15 cellular contexts compared by ENCODE assay signal in genomic region chr5:136769093-136769492, GRCh38.
DNase-seq lines count a peak whose midpoint lies in the region; ATAC-seq and TF ChIP-seq lines count a peak whose summit lies in the region.
"Had no signal": no experiment of that assay in that cellular context is flagged by ENCODE, and none has a peak within 500 bp of the region (broad histone marks: within the 10 kb centered on the region; RNA-seq: fewer than 3 reads in every experiment).

No MANE protein-coding gene starts in this region.

- H4K8ac ChIP-seq in mesenchymal stem cell (ENCODE audit: low read length) = no peak overlapping the region

- H3K14ac ChIP-seq in mesenchymal stem cell (ENCODE audit: low read length in 2 of 2) = peak overlapping the region in 1 of 2 experiments; percentile 22

- no peaks in the 10 kb centered on the region for H3K9me3 Mint-ChIP-seq in activated CD4-positive, alpha-beta T cell treated with anti-CD3 and anti-CD28 coated beads, Interleukin-2, amount 10 ng/mL, durations not matched to agents 24 days and 14 days
- H3K9me3 Mint-ChIP-seq in activated CD4-positive, alpha-beta T cell treated with anti-CD3 and anti-CD28 coated beads, Interleukin-2, amount 10 ng/mL, durations not matched to agents 7 days and 5 days = no peaks in the 10 kb centered on the region
- peaks cover 0 to 4% (median 0%) of the 10 kb centered on the region in 3 donors for H3K9me3 Mint-ChIP-seq in T-cell
- H3K9me3 Mint-ChIP-seq: CD8-positive, alpha-beta T cell had no signal

- no TSS peak for BruUV-seq in PC-9 (replicated peaks; lab: Mats Ljungman, UMichigan)

- H2BK15ac ChIP-seq in mesenchymal stem cell (ENCODE audit: low read depth, poor library complexity, severe bottlenecking) = peak overlapping the region; percentile 9

- H3K4me1 ChIP-seq in mesenchymal stem cell (ENCODE audit: control insufficient read depth, insufficient read depth, low read depth, low read length) (peaks cover 11% of the 10 kb centered on the region), PC-9 (replicated peaks; ENCODE audit: insufficient read depth) (peaks cover 12% of the 10 kb centered on the region), psoas muscle (no peaks in the 10 kb centered on the region)

- peaks cover 0 to 21% of the 10 kb centered on the region in 2 experiments for H3K27me3 ChIP-seq in mesenchymal stem cell (ENCODE audit: control insufficient read depth in 1 of 2, insufficient read depth in 1 of 2, low read length in 2 of 2)
- no peaks in the 10 kb centered on the region for H3K27me3 ChIP-seq in PC-9 (ENCODE audit: insufficient read depth, low read depth)
- no peaks in the 10 kb centered on the region for H3K27me3 ChIP-seq in psoas muscle (ENCODE audit: insufficient read depth in 3 of 3, low read length in 2 of 3)

- H3K9me3 ChIP-seq in mesenchymal stem cell (ENCODE audit: control insufficient read depth, low read length) (no peaks in the 10 kb centered on the region), PC-9 (ENCODE audit: insufficient read depth, low read depth) (no peaks in the 10 kb centered on the region), psoas muscle (no peaks in the 10 kb centered on the region)

- H3K79me2 ChIP-seq in PC-9 (ENCODE audit: low read depth) = no peaks in the 10 kb centered on the region

- H3K4me1 Mint-ChIP-seq in activated CD4-positive, alpha-beta T cell treated with anti-CD3 and anti-CD28 coated beads, Interleukin-2, amount 10 ng/mL, durations not matched to agents 24 days and 14 days = no peaks in the 10 kb centered on the region
- no peaks in the 10 kb centered on the region for H3K4me1 Mint-ChIP-seq in activated CD4-positive, alpha-beta T cell treated with anti-CD3 and anti-CD28 coated beads, Interleukin-2, amount 10 ng/mL, durations not matched to agents 7 days and 5 days
- H3K4me1 Mint-ChIP-seq in T-cell = no peaks in the 10 kb centered on the region

- H4K20me1 ChIP-seq in PC-9 (ENCODE audit: insufficient read depth) = no peaks in the 10 kb centered on the region

- CTCF ChIA-PET in activated CD4-positive, alpha-beta T cell treated with anti-CD3 and anti-CD28 coated beads, Interleukin-2, amount 10 ng/mL, durations not matched to agents 7 days and 5 days (lab: Charles Lee) = no interaction called here
- CTCF ChIA-PET in T-cell (lab: Charles Lee) = interaction anchor here in 1 of 2 donors (0.8 kb wide), 1 partner anchor 19 kb away, joined by 3 read pairs; no protein-coding TSS in a partner anchor
- CTCF ChIA-PET in PC-9 (lab: Charles Lee) = no interaction called here

- H3K18ac ChIP-seq in mesenchymal stem cell (ENCODE audit: low read depth in 1 of 2, low read length in 2 of 2) = peak overlapping the region in 1 of 2 experiments; percentile 16

- no peak overlapping the region for H3K27ac ChIP-seq in mesenchymal stem cell (ENCODE audit: low read length, poor library complexity, severe bottlenecking)
- no peak overlapping the region for H3K27ac ChIP-seq in PC-9
- H3K27ac ChIP-seq in psoas muscle = no peak overlapping the region
- H3K27ac ChIP-seq: KMS-11 had no signal

- H3F3A ChIP-seq in PC-9 (ENCODE audit: insufficient read depth, low read depth) = no peaks in the 10 kb centered on the region; the same call in 1 of the 2 replicates

- intact Hi-C loops in activated CD4-positive, alpha-beta T cell treated with anti-CD3 and anti-CD28 coated beads, Interleukin-2, amount 10 ng/mL, durations not matched to agents 24 days and 14 days (cut with micrococcal nuclease) = no loop called here
- intact Hi-C loops in PC-9 (cut with micrococcal nuclease; ENCODE audit: unreplicated experiment) (no loop called here), psoas muscle (cut with DNase I) (no loop called here)

- H3K36me3 ChIP-seq in mesenchymal stem cell (ENCODE audit: control insufficient read depth in 1 of 2, insufficient read depth in 2 of 2, low read depth in 1 of 2, low read length in 2 of 2) (no peaks in the 10 kb centered on the region), PC-9 (ENCODE audit: low read depth) (no peaks in the 10 kb centered on the region), psoas muscle (ENCODE audit: insufficient read depth in 1 of 2, low read depth in 1 of 2) (no peaks in the 10 kb centered on the region)

- no peaks in the 10 kb centered on the region for H3K27me3 Mint-ChIP-seq in activated CD4-positive, alpha-beta T cell treated with anti-CD3 and anti-CD28 coated beads, Interleukin-2, amount 10 ng/mL, durations not matched to agents 24 days and 14 days
- H3K27me3 Mint-ChIP-seq in activated CD4-positive, alpha-beta T cell treated with anti-CD3 and anti-CD28 coated beads, Interleukin-2, amount 10 ng/mL, durations not matched to agents 7 days and 5 days = no peaks in the 10 kb centered on the region
- H3K27me3 Mint-ChIP-seq in T-cell = peaks cover 0 to 5% of the 10 kb centered on the region in 2 donors

- H3K9me2 ChIP-seq in PC-9 (ENCODE audit: insufficient read depth) = no peaks in the 10 kb centered on the region

- POLR2A ChIA-PET in activated CD4-positive, alpha-beta T cell treated with anti-CD3 and anti-CD28 coated beads, Interleukin-2, amount 10 ng/mL, durations not matched to agents 7 days and 5 days (lab: Charles Lee) = no interaction called here
- POLR2A ChIA-PET in T-cell (lab: Charles Lee) = no interaction called here
- POLR2A ChIA-PET in PC-9 (lab: Charles Lee; ENCODE audit: unreplicated experiment) = no interaction called here

- H3K4ac ChIP-seq in mesenchymal stem cell (ENCODE audit: low read depth in 1 of 2, low read length in 2 of 2) = no peak overlapping the region

- H2AFZ ChIP-seq in mesenchymal stem cell (ENCODE audit: low read depth, low read length) (no peak overlapping the region), PC-9 (no peak overlapping the region)

- H3K23ac ChIP-seq in mesenchymal stem cell (ENCODE audit: low read length in 2 of 2) = peak overlapping the region in 1 of 2 experiments; percentile 3

- 75% methylated on average over 4 of the region's 4 CpGs for WGBS in mesenchymal stem cell
- WGBS in psoas muscle, 3 donors = 48 to 53% (median 51%) methylated on average over 4 of the region's 4 CpGs

- TF ChIP-seq CTCF in PC-9 (conservative IDR thresholded peaks at IDR 0.05) (no peak), psoas muscle (IDR thresholded peaks at IDR 0.05) (no peak)

- no peak overlapping the region for H3K4me2 ChIP-seq in mesenchymal stem cell (ENCODE audit: low read length, poor library complexity, severe bottlenecking)
- no peak overlapping the region for H3K4me2 ChIP-seq in PC-9
- H3K4me2 ChIP-seq: GM23338, KMS-11 had no signal

- ATAC-seq in T-cell (replicated peaks in 1 of 4) = no peak
- ATAC-seq in psoas muscle = no peak
- ATAC-seq: CD8-positive, alpha-beta T cell had no signal

- no peak overlapping the region for H2BK5ac ChIP-seq in mesenchymal stem cell (ENCODE audit: low read depth, low read length, poor library complexity, severe bottlenecking)

- peak overlapping the region; percentile 17 for H2AK5ac ChIP-seq in mesenchymal stem cell (ENCODE audit: low read length, severe bottlenecking)

- H3K9ac ChIP-seq in mesenchymal stem cell (ENCODE audit: low read length) = no peak overlapping the region
- H3K9ac ChIP-seq: KMS-11 had no signal

- H3K4me3 ChIP-seq in mesenchymal stem cell (ENCODE audit: insufficient read depth in 1 of 2, low read depth in 1 of 2, low read length in 2 of 2) (no peak overlapping the region), PC-9 (no peak overlapping the region), psoas muscle (no peak overlapping the region)
- H3K4me3 ChIP-seq: GM23338 had no signal

- peak overlapping the region; percentile 41 for H4K91ac ChIP-seq in mesenchymal stem cell (ENCODE audit: low read length)

- H3K27ac Mint-ChIP-seq in activated CD4-positive, alpha-beta T cell treated with anti-CD3 and anti-CD28 coated beads, Interleukin-2, amount 10 ng/mL, durations not matched to agents 24 days and 14 days = no peak overlapping the region
- no peak overlapping the region for H3K27ac Mint-ChIP-seq in activated CD4-positive, alpha-beta T cell treated with anti-CD3 and anti-CD28 coated beads, Interleukin-2, amount 10 ng/mL, durations not matched to agents 7 days and 5 days
- no peak overlapping the region for H3K27ac Mint-ChIP-seq in T-cell
- H3K27ac Mint-ChIP-seq: CD8-positive, alpha-beta T cell had no signal

- peak overlapping the region in 1 of 2 experiments; percentile 18 for H2BK12ac ChIP-seq in mesenchymal stem cell (ENCODE audit: low read length in 2 of 2)

- peak; percentile 13 for DNase-seq in activated CD4-positive, alpha-beta T cell treated with anti-CD3 and anti-CD28 coated beads, Interleukin-2, amount 10 ng/mL, durations not matched to agents 24 days and 14 days
- no peak for DNase-seq in activated CD4-positive, alpha-beta T cell treated with anti-CD3 and anti-CD28 coated beads, Interleukin-2, amount 10 ng/mL, durations not matched to agents 7 days and 5 days
- DNase-seq in NCI-H69 (lab: John Stamatoyannopoulos, UW) (peak; percentile 6), mesenchymal stem cell (no peak), T-cell (no peak), PC-9 (no peak), psoas muscle (no peak)
- DNase-seq: ACHN; CD8-positive, alpha-beta T cell; GF-D8; NCI-H1092 treated with DMSO at 0.1 percent for 48 hours; NCI-H187 treated with DMSO at 0.1 percent for 48 hours; NCI-H526 treated with DMSO at 0.1 percent for 48 hours had no signal

- no peak overlapping the region for H3K4me3 Mint-ChIP-seq in activated CD4-positive, alpha-beta T cell treated with anti-CD3 and anti-CD28 coated beads, Interleukin-2, amount 10 ng/mL, durations not matched to agents 24 days and 14 days
- no peak overlapping the region for H3K4me3 Mint-ChIP-seq in activated CD4-positive, alpha-beta T cell treated with anti-CD3 and anti-CD28 coated beads, Interleukin-2, amount 10 ng/mL, durations not matched to agents 7 days and 5 days
- H3K4me3 Mint-ChIP-seq in T-cell = no peak overlapping the region
- H3K4me3 Mint-ChIP-seq: CD8-positive, alpha-beta T cell; GM23338 had no signal

- no peak overlapping the region for H2BK120ac ChIP-seq in mesenchymal stem cell (ENCODE audit: low read depth, low read length)

- H3K79me1 ChIP-seq in mesenchymal stem cell (replicated peaks; ENCODE audit: low read length, poor library complexity, severe bottlenecking) = no peaks in the 10 kb centered on the region

- H3K36me3 Mint-ChIP-seq in activated CD4-positive, alpha-beta T cell treated with anti-CD3 and anti-CD28 coated beads, Interleukin-2, amount 10 ng/mL, durations not matched to agents 24 days and 14 days (ENCODE audit: low read depth) = no peaks in the 10 kb centered on the region
- no peaks in the 10 kb centered on the region for H3K36me3 Mint-ChIP-seq in activated CD4-positive, alpha-beta T cell treated with anti-CD3 and anti-CD28 coated beads, Interleukin-2, amount 10 ng/mL, durations not matched to agents 7 days and 5 days (ENCODE audit: low read depth)
- no peaks in the 10 kb centered on the region for H3K36me3 Mint-ChIP-seq in T-cell
- H3K36me3 Mint-ChIP-seq: CD8-positive, alpha-beta T cell had no signal

Comparison
In these comparisons a context has a peak if more than half of its experiments do, and no peak if none do; other contexts are left out.
1. DNase-seq: peak in activated CD4-positive, alpha-beta T cell treated with anti-CD3 and anti-CD28 coated beads, Interleukin-2, amount 10 ng/mL, durations not matched to agents 24 days and 14 days (single experiment) and NCI-H69 (single experiment); none in activated CD4-positive, alpha-beta T cell treated with anti-CD3 and anti-CD28 coated beads, Interleukin-2, amount 10 ng/mL, durations not matched to agents 7 days and 5 days (single experiment), mesenchymal stem cell (single experiment), T-cell (0 of 34), PC-9 (0 of 2) and psoas muscle (0 of 2).